Comparison of ENCODE assay signal across 8 cellular contexts in genomic region chr17:42107597-42108576, GRCh38. TPM values are rescaled to one million over a fixed set of nuclear protein-coding genes. Genes with fewer than 3 reads are reported as not detected.
DNase-seq lines count a peak whose midpoint lies in the region; ATAC-seq and TF ChIP-seq lines count a peak whose summit lies in the region.

No MANE protein-coding gene starts in this region.

- TF ChIP-seq POLR2A in GM18526 (IDR thresholded peaks at IDR 0.05; ENCODE audit: extremely low read depth, insufficient read length): peak; percentile 41

- H3K27me3 ChIP-seq in effector memory CD4-positive, alpha-beta T cell (replicated peaks; ENCODE audit: control insufficient read depth, insufficient read depth, low read length, poor library complexity, severe bottlenecking): no peaks in the 10 kb centered on the region

- ATAC-seq in HG03103 (IDR thresholded peaks at IDR 0.05; ENCODE audit: low read depth, unreplicated experiment): peak; percentile 53
- ATAC-seq in natural killer cell treated with Interleukin-12 subunit alpha and Interleukin-12 subunit beta and Interleukin-15 and Interleukin-18, amount 100 ng/mL, for 72 hours: peak; percentile 95 to 96
- ATAC-seq in stimulated activated memory B cell treated with anti-CD40 and anti-IgM and Interleukin-4, amounts not matched to agents 10 μg/mL and 1 μg/mL and 100 μg/mL, for 72 hours: peak; percentile 92

- H3K27me3 Mint-ChIP-seq in natural killer cell treated with Interleukin-12 subunit alpha and Interleukin-12 subunit beta and Interleukin-15 and Interleukin-18, amount 100 ng/mL, for 72 hours: no peaks in the 10 kb centered on the region
- H3K27me3 Mint-ChIP-seq in stimulated activated memory B cell treated with anti-CD40 and anti-IgM and Interleukin-4, amounts not matched to agents 10 μg/mL and 1 μg/mL and 100 μg/mL, for 72 hours: no peaks in the 10 kb centered on the region

- H3K9me3 Mint-ChIP-seq in natural killer cell treated with Interleukin-12 subunit alpha and Interleukin-12 subunit beta and Interleukin-15 and Interleukin-18, amount 100 ng/mL, for 72 hours: no peaks in the 10 kb centered on the region
- H3K9me3 Mint-ChIP-seq in stimulated activated memory B cell treated with anti-CD40 and anti-IgM and Interleukin-4, amounts not matched to agents 10 μg/mL and 1 μg/mL and 100 μg/mL, for 72 hours: no peaks in the 10 kb centered on the region

- H3K4me1 ChIP-seq in effector memory CD4-positive, alpha-beta T cell (ENCODE audit: control insufficient read depth, insufficient read depth, low read length, poor library complexity, severe bottlenecking): peaks cover 23% of the 10 kb centered on the region

- H3K4me3 ChIP-seq in effector memory CD4-positive, alpha-beta T cell (ENCODE audit: insufficient read depth, low read depth, low read length, poor library complexity, severe bottlenecking): no peak overlapping the region

- H3K36me3 Mint-ChIP-seq in natural killer cell treated with Interleukin-12 subunit alpha and Interleukin-12 subunit beta and Interleukin-15 and Interleukin-18, amount 100 ng/mL, for 72 hours: no peaks in the 10 kb centered on the region
- peaks cover 20% of the 10 kb centered on the region for H3K36me3 Mint-ChIP-seq in stimulated activated memory B cell treated with anti-CD40 and anti-IgM and Interleukin-4, amounts not matched to agents 10 μg/mL and 1 μg/mL and 100 μg/mL, for 72 hours

- peak overlapping the region; percentile 12 for H3K27ac ChIP-seq in effector memory CD4-positive, alpha-beta T cell (ENCODE audit: insufficient read depth, low read length, poor library complexity, severe bottlenecking)

- H3K4me1 Mint-ChIP-seq in natural killer cell treated with Interleukin-12 subunit alpha and Interleukin-12 subunit beta and Interleukin-15 and Interleukin-18, amount 100 ng/mL, for 72 hours (ENCODE audit: low read depth in 2 of 2): peaks cover 14 to 25% of the 10 kb centered on the region in 2 donors
- peaks cover 46% of the 10 kb centered on the region for H3K4me1 Mint-ChIP-seq in stimulated activated memory B cell treated with anti-CD40 and anti-IgM and Interleukin-4, amounts not matched to agents 10 μg/mL and 1 μg/mL and 100 μg/mL, for 72 hours

- peak; percentile 88 for DNase-seq in NCI-H526 treated with DMSO at 0.1 percent for 48 hours (lab: John Stamatoyannopoulos, UW)
- peak; percentile 99 for DNase-seq in activated CD8-positive, alpha-beta memory T cell treated with anti-CD3 and anti-CD28 coated beads for 24 hours
- DNase-seq in effector memory CD4-positive, alpha-beta T cell: peak; percentile 80 to 89 (median 86)
- peak; percentile 91 for DNase-seq in natural killer cell treated with Interleukin-12 subunit alpha and Interleukin-12 subunit beta and Interleukin-15 and Interleukin-18, amount 100 ng/mL, for 72 hours (ENCODE audit: low spot score)
- no peak for DNase-seq in inferior parietal cortex (ENCODE audit: extremely low spot score)

- H3K4me3 Mint-ChIP-seq in natural killer cell treated with Interleukin-12 subunit alpha and Interleukin-12 subunit beta and Interleukin-15 and Interleukin-18, amount 100 ng/mL, for 72 hours: peak overlapping the region; percentile 36
- peak overlapping the region; percentile 59 for H3K4me3 Mint-ChIP-seq in stimulated activated memory B cell treated with anti-CD40 and anti-IgM and Interleukin-4, amounts not matched to agents 10 μg/mL and 1 μg/mL and 100 μg/mL, for 72 hours

- no peaks in the 10 kb centered on the region for H3K9me3 ChIP-seq in effector memory CD4-positive, alpha-beta T cell (ENCODE audit: control insufficient read depth, low read length)

- H3K27ac Mint-ChIP-seq in natural killer cell treated with Interleukin-12 subunit alpha and Interleukin-12 subunit beta and Interleukin-15 and Interleukin-18, amount 100 ng/mL, for 72 hours: no peak overlapping the region
- H3K27ac Mint-ChIP-seq in stimulated activated memory B cell treated with anti-CD40 and anti-IgM and Interleukin-4, amounts not matched to agents 10 μg/mL and 1 μg/mL and 100 μg/mL, for 72 hours: no peak overlapping the region

- H3K36me3 ChIP-seq in effector memory CD4-positive, alpha-beta T cell (ENCODE audit: control insufficient read depth, insufficient read depth, low read length): peaks cover 18% of the 10 kb centered on the region

RNA-seq across cellular contexts. Expression of gene DHX58, which starts 4.6 kb away (rescaled TPM):
- total RNA-seq in natural killer cell treated with Interleukin-12 subunit alpha and Interleukin-12 subunit beta and Interleukin-15 and Interleukin-18, amount 100 ng/mL, for 72 hours: 1 to 10 TPM; 7.0 to 7.6 TPM

RNA-seq across cellular contexts. Expression of gene ZNF385C, which starts 9.6 kb away (rescaled TPM):
- not detected for total RNA-seq in natural killer cell treated with Interleukin-12 subunit alpha and Interleukin-12 subunit beta and Interleukin-15 and Interleukin-18, amount 100 ng/mL, for 72 hours

RNA-seq across cellular contexts. Expression of gene KAT2A, which starts 13.3 kb away (rescaled TPM):
- 10 to 100 TPM; 16.5 to 56.5 TPM for total RNA-seq in natural killer cell treated with Interleukin-12 subunit alpha and Interleukin-12 subunit beta and Interleukin-15 and Interleukin-18, amount 100 ng/mL, for 72 hours

RNA-seq across cellular contexts. Expression of gene HSPB9, which starts 14.7 kb away (rescaled TPM):
- total RNA-seq in natural killer cell treated with Interleukin-12 subunit alpha and Interleukin-12 subunit beta and Interleukin-15 and Interleukin-18, amount 100 ng/mL, for 72 hours: not detected

RNA-seq across cellular contexts. Expression of gene RAB5C, which starts 46.9 kb away (rescaled TPM):
- 10 to 100 TPM; 67.4 to 73.7 TPM for total RNA-seq in natural killer cell treated with Interleukin-12 subunit alpha and Interleukin-12 subunit beta and Interleukin-15 and Interleukin-18, amount 100 ng/mL, for 72 hours
